1 cellular context compared by ENCODE assay signal in the genomic region with DNA sequence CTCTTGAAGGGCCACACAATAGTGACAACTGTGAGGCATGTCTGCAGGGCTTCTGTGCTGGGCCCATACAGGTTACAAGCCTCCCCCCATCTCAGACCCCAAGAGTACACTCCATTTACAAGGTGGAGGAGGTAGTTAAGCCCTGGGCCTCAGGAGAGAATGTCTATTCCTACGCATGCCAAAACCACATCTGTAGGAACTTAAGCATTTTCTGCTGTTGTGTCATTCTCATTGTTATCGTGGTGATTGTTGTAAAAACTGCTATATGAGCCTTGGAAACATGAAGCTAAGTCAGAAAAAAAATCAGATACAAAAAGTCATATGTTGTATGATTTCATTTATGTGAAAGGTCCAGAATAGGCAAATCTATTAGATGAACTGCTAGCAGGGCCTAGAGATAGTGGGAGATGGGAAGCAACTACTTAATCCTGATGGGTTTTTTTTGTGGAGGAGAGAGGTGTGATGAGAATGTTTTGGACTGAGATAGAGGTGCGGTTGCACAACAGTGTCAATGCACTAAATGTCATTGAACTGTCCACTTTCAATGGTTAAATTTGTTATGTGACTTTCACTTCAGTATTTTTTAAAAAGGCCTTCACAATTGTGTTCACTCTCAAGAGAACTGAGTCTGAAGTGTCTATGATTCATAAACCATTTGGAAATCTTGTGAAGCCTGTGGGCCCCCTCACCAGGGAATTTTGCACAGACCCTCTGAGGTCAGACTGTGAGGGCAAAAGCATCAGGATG.
TF ChIP-seq lines count a peak whose summit lies in the region.

No MANE protein-coding gene starts in this region.

TF ChIP-seq in K562, 482 proteins besides CTCF, POLR2A, EP300 and RAD21 (continued from another document):
- TF ChIP-seq ZNF766 (CRISPR knock-in tag; conservative IDR thresholded peaks at IDR 0.05) (peak; percentile 43; the same call in 1 of the 2 replicates), ELF1 (tag; IDR thresholded peaks at IDR 0.05) (no peak)
